20 cellular contexts compared by ENCODE assay signal in genomic region chr7:106289848-106290247, GRCh38. TPM values are rescaled to one million over a fixed set of nuclear protein-coding genes. Genes with fewer than 3 reads are reported as not detected.
A peak's percentile ranks its signal among the peaks of the same experiment; 100 is the strongest.
DNase-seq lines count a peak whose midpoint lies in the region; ATAC-seq and TF ChIP-seq lines count a peak whose summit lies in the region.
"Had no signal": no experiment of that assay in that cellular context is flagged by ENCODE, and none has a peak within 500 bp of the region (broad histone marks: within the 10 kb centered on the region; RNA-seq: fewer than 3 reads in every experiment).

No MANE protein-coding gene starts in this region.

- H3K9me3 Mint-ChIP-seq in activated CD4-positive, alpha-beta T cell treated with anti-CD3 and anti-CD28 coated beads, Interleukin-2, amount 10 ng/mL, durations not matched to agents 7 days and 5 days: no peaks in the 10 kb centered on the region

- POLR2A ChIA-PET in activated CD4-positive, alpha-beta T cell treated with anti-CD3 and anti-CD28 coated beads, Interleukin-2, amount 10 ng/mL, durations not matched to agents 7 days and 5 days (lab: Charles Lee): no interaction called here

- peaks cover 4% of the 10 kb centered on the region for H3K27me3 Mint-ChIP-seq in activated CD4-positive, alpha-beta T cell treated with anti-CD3 and anti-CD28 coated beads, Interleukin-2, amount 10 ng/mL, durations not matched to agents 7 days and 5 days

- H3K27ac Mint-ChIP-seq in activated CD4-positive, alpha-beta T cell treated with anti-CD3 and anti-CD28 coated beads, Interleukin-2, amount 10 ng/mL, durations not matched to agents 7 days and 5 days: no peak overlapping the region
- H3K27ac Mint-ChIP-seq: GM23338 had no signal

- peak overlapping the region; percentile 88 to 94 for H3K27ac ChIP-seq in mucosa of rectum (ENCODE audit: low read depth in 2 of 2, low read length in 2 of 2)
- H3K27ac ChIP-seq: dorsolateral prefrontal cortex, upper lobe of right lung had no signal

- H3K4me3 ChIP-seq in epithelial cell of esophagus (ENCODE audit: low read length): no peak overlapping the region
- no peak overlapping the region for H3K4me3 ChIP-seq in mucosa of rectum (ENCODE audit: low read length in 2 of 2)
- H3K4me3 ChIP-seq: A549, dorsolateral prefrontal cortex, GM23338, upper lobe of right lung had no signal

- DNase-seq in AG08395 (ENCODE audit: low spot score) (peak; percentile 4), M059J (ENCODE audit: low read depth) (peak; percentile 38), epithelial cell of esophagus (ENCODE audit: low read depth) (peak; percentile 50), NCI-H1694 (lab: John Stamatoyannopoulos, UW) (no peak), NCI-H1092 treated with DMSO at 0.1 percent for 48 hours (lab: John Stamatoyannopoulos, UW) (no peak)
- DNase-seq in activated CD4-positive, alpha-beta T cell treated with anti-CD3 and anti-CD28 coated beads, Interleukin-2, amount 10 ng/mL, durations not matched to agents 7 days and 5 days: no peak
- DNase-seq: activated CD4-positive, alpha-beta T cell treated with anti-CD3 and anti-CD28 coated beads for 4 hours; activated CD8-positive, alpha-beta memory T cell treated with anti-CD3 and anti-CD28 coated beads, Interleukin-2, amount 50 U/mL, for 4 hours; activated effector memory CD4-positive, alpha-beta T cell treated with Interleukin-2 at 50 U/mL for 16 hours; C1 segment of cervical spinal cord; dorsolateral prefrontal cortex; glutamatergic neuron; NCI-H1436; NCI-H526; upper lobe of right lung had no signal

- H3K9ac ChIP-seq in mucosa of rectum (ENCODE audit: low read depth in 1 of 2, low read length in 2 of 2): peak overlapping the region; percentile 9 to 64

- no peaks in the 10 kb centered on the region for H3K36me3 ChIP-seq in mucosa of rectum (ENCODE audit: control insufficient read depth in 2 of 2, insufficient read depth in 2 of 2, low read length in 2 of 2)
- H3K36me3 ChIP-seq: upper lobe of right lung had no signal

- no peak for TF ChIP-seq CTCF in epithelial cell of esophagus (IDR thresholded peaks at IDR 0.05; ENCODE audit: insufficient read depth, low read depth, low read length, missing control alignments)

- H3K27me3 ChIP-seq in mucosa of rectum (ENCODE audit: control insufficient read depth in 2 of 2, insufficient read depth in 2 of 2, low read length in 2 of 2): no peaks in the 10 kb centered on the region
- H3K27me3 ChIP-seq: dorsolateral prefrontal cortex, upper lobe of right lung had no signal

- no peaks in the 10 kb centered on the region for H3K36me3 Mint-ChIP-seq in activated CD4-positive, alpha-beta T cell treated with anti-CD3 and anti-CD28 coated beads, Interleukin-2, amount 10 ng/mL, durations not matched to agents 7 days and 5 days (ENCODE audit: low read depth)

- no peak overlapping the region for H3K4me3 Mint-ChIP-seq in activated CD4-positive, alpha-beta T cell treated with anti-CD3 and anti-CD28 coated beads, Interleukin-2, amount 10 ng/mL, durations not matched to agents 7 days and 5 days
- H3K4me3 Mint-ChIP-seq: GM23338 had no signal

- ATAC-seq in GM18861 (IDR thresholded peaks at IDR 0.05; ENCODE audit: unreplicated experiment): no peak
- ATAC-seq: A549, GM23338, HepG2, upper lobe of right lung had no signal

- H3K4me1 ChIP-seq in mucosa of rectum (ENCODE audit: control insufficient read depth in 2 of 2, insufficient read depth in 2 of 2, low read length in 2 of 2): peaks cover 14 to 51% of the 10 kb centered on the region in 2 donors
- H3K4me1 ChIP-seq: upper lobe of right lung had no signal

- no peaks in the 10 kb centered on the region for H3K9me3 ChIP-seq in mucosa of rectum (ENCODE audit: control insufficient read depth in 2 of 2, low read length in 2 of 2)
- H3K9me3 ChIP-seq: upper lobe of right lung had no signal

- peaks cover 8% of the 10 kb centered on the region for H3K4me1 Mint-ChIP-seq in activated CD4-positive, alpha-beta T cell treated with anti-CD3 and anti-CD28 coated beads, Interleukin-2, amount 10 ng/mL, durations not matched to agents 7 days and 5 days

- CTCF ChIA-PET in activated CD4-positive, alpha-beta T cell treated with anti-CD3 and anti-CD28 coated beads, Interleukin-2, amount 10 ng/mL, durations not matched to agents 7 days and 5 days (lab: Charles Lee): interaction anchor here (1.1 kb wide), 1 partner anchor 27 kb away, joined by 3 read pairs; no protein-coding TSS in a partner anchor

RNA-seq across cellular contexts. Expression of gene NAMPT, which starts 5.1 kb away (rescaled TPM):
- total RNA-seq in M059J (2014; rRNA removed; shearing (Covaris generic)): 204 and 300 TPM in 2 replicates
- total RNA-seq in activated CD4-positive, alpha-beta T cell treated with anti-CD3 and anti-CD28 coated beads, Interleukin-2, amount 10 ng/mL, durations not matched to agents 7 days and 5 days: 10 to 100 TPM; 58.7 to 70.8 TPM

Comparison
In these comparisons a context has a peak if more than half of its experiments do, and no peak if none do; other contexts are left out.
1. DNase-seq: peak in AG08395 (single experiment), M059J (single experiment) and epithelial cell of esophagus (single experiment); none in NCI-H1694 (single experiment), NCI-H1092 treated with DMSO at 0.1 percent for 48 hours (single experiment) and activated CD4-positive, alpha-beta T cell treated with anti-CD3 and anti-CD28 coated beads, Interleukin-2, amount 10 ng/mL, durations not matched to agents 7 days and 5 days (single experiment).